27 cellular contexts compared by ENCODE assay signal in genomic region chr5:122815218-122815767, GRCh38.
"Had no signal": no experiment of that assay in that cellular context is flagged by ENCODE, and none has a peak within 500 bp of the region (broad histone marks: within the 10 kb centered on the region; RNA-seq: fewer than 3 reads in every experiment).

No MANE protein-coding gene starts in this region.

- H3K27ac ChIP-seq: PC-9 had no signal

- H3K4me2 ChIP-seq: PC-9 had no signal

- H2AFZ ChIP-seq: PC-9 had no signal

- ATAC-seq: activated CD4-positive, alpha-beta T cell treated with anti-CD3 and anti-CD28 coated beads for 36 hours; activated CD4-positive, CD25-positive, alpha-beta regulatory T cell treated with anti-CD3 and anti-CD28 coated beads, Interleukin-2, amount 50 U/mL, for 24 hours; activated CD8-positive, alpha-beta T cell treated with anti-CD3 and anti-CD28 coated beads, Interleukin-2, amount 10 ng/mL, durations not matched to agents 7 days and 5 days; activated naive CD4-positive, alpha-beta T cell treated with anti-CD3 and anti-CD28 coated beads, Interleukin-2, amount 50 U/mL, for 72 hours; WTC11 had no signal

- FAIRE-seq: TTC549 had no signal

- H3K4me3 ChIP-seq: PC-9 had no signal

- DNase-seq: activated CD4-positive, alpha-beta T cell treated with anti-CD3 and anti-CD28 coated beads for 36 hours; activated CD4-positive, alpha-beta T cell treated with anti-CD3 and anti-CD28 coated beads, Interleukin-2, amount 10 ng/mL, durations not matched to agents 7 days and 5 days; activated CD4-positive, alpha-beta T cell treated with anti-CD3 and anti-CD28 coated beads, Interleukin-2, amount 50 U/mL, for 48 hours; activated CD8-positive, alpha-beta T cell treated with anti-CD3 and anti-CD28 coated beads, Interleukin-2, amount 10 ng/mL, durations not matched to agents 7 days and 5 days; activated gamma-delta T cell treated with Interleukin-2 at 50 U/mL for 16 hours; activated naive CD4-positive, alpha-beta T cell treated with anti-CD3 and anti-CD28 coated beads for 36 hours; activated T-cell treated with anti-CD3 and anti-CD28 coated beads, Interleukin-2, amount 50 U/mL, for 24 hours; anterior cingulate cortex; central memory CD4-positive, alpha-beta T cell; NCI-H1092; NCI-H1417; NCI-H146; NCI-H187; NCI-H2029 treated with DMSO at 0.1 percent for 48 hours; NCI-H2107; NCI-H2171; NCI-H510A; NCI-H526; NCI-H748 treated with DMSO at 0.1 percent for 48 hours; NK-92 treated with Interleukin-12 subunit alpha and Interleukin-12 subunit beta, amount 100 ng/mL, for 24 hours; PC-9; Right ventricle myocardium superior; T1000 had no signal
